Comparison of ENCODE assay signal across 20 cellular contexts in genomic region chrX:4277122-4277521, GRCh38.
DNase-seq lines count a peak whose midpoint lies in the region; ATAC-seq and TF ChIP-seq lines count a peak whose summit lies in the region.
"Had no signal": no experiment of that assay in that cellular context is flagged by ENCODE, and none has a peak within 500 bp of the region (broad histone marks: within the 10 kb centered on the region; RNA-seq: fewer than 3 reads in every experiment).

No MANE protein-coding gene starts in this region.

- no peak overlapping the region for H3K18ac ChIP-seq in H9 (ENCODE audit: insufficient read length, low read depth, low read length)

- H3K79me1 ChIP-seq in H9 (ENCODE audit: insufficient read depth, low read depth, low read length, poor library complexity, severe bottlenecking), result no peaks in the 10 kb centered on the region

- H4K91ac ChIP-seq in H9 (ENCODE audit: insufficient read length, low read depth, low read length), result no peak overlapping the region

- H4K20me1 ChIP-seq in H9 (ENCODE audit: control insufficient read depth, insufficient read depth, insufficient read length) (no peaks in the 10 kb centered on the region), OCI-LY1 (ENCODE audit: insufficient read depth, low read length) (no peaks in the 10 kb centered on the region)

- no peak overlapping the region for H2AFZ ChIP-seq in H9 (ENCODE audit: low read length)
- no peak overlapping the region for H2AFZ ChIP-seq in OCI-LY1 (ENCODE audit: low read length)

- H3F3A ChIP-seq in OCI-LY1 (ENCODE audit: insufficient read depth, low read length), result no peaks in the 10 kb centered on the region

- no peak overlapping the region for H3T11ph ChIP-seq in H9 (ENCODE audit: low read length)

- ATAC-seq in GM18511 (IDR thresholded peaks at IDR 0.05; ENCODE audit: unreplicated experiment), result no peak
- ATAC-seq in activated naive CD8-positive, alpha-beta T cell treated with anti-CD3 and anti-CD28 coated beads, Interleukin-2, amount 50 U/mL, for 24 hours, result no peak
- ATAC-seq: activated CD8-positive, alpha-beta memory T cell treated with anti-CD3 and anti-CD28 coated beads, Interleukin-2, amount 10 ng/mL, durations not matched to agents 7 days and 5 days; natural killer cell treated with Interleukin-12 subunit alpha and Interleukin-12 subunit beta and Interleukin-15 and Interleukin-18, amount 100 ng/mL, for 72 hours had no signal

- H4K5ac ChIP-seq in H9 (ENCODE audit: insufficient read length, low read depth, low read length), result no peak overlapping the region

- H3K36me3 ChIP-seq in OCI-LY1 (ENCODE audit: insufficient read depth, low read length), result no peaks in the 10 kb centered on the region
- H3K36me3 ChIP-seq: esophagus muscularis mucosa, SJSA1, uterus had no signal

- no peak overlapping the region for H3K4ac ChIP-seq in H9 (ENCODE audit: low read depth, low read length)

- BruUV-seq in Calu3 (replicated peaks; lab: Mats Ljungman, UMichigan), result no TSS peak

- H2BK15ac ChIP-seq in H9 (ENCODE audit: low read depth, low read length), result no peak overlapping the region

- H3K14ac ChIP-seq in H9 (ENCODE audit: insufficient read depth, low read length), result no peak overlapping the region

- H3K56ac ChIP-seq in H9 (ENCODE audit: insufficient read length, low read depth, low read length), result no peak overlapping the region

- CTCF ChIA-PET in Calu3 (lab: Charles Lee), result no interaction called here

- no peak overlapping the region for H3K4me3 Mint-ChIP-seq in Calu3 (ENCODE audit: low read depth, unreplicated experiment)
- no peak overlapping the region for H3K4me3 Mint-ChIP-seq in H9
- H3K4me3 Mint-ChIP-seq in activated naive CD8-positive, alpha-beta T cell treated with anti-CD3 and anti-CD28 coated beads, Interleukin-2, amount 50 U/mL, for 24 hours, result no peak overlapping the region
- H3K4me3 Mint-ChIP-seq: activated CD8-positive, alpha-beta memory T cell treated with anti-CD3 and anti-CD28 coated beads, Interleukin-2, amount 10 ng/mL, durations not matched to agents 7 days and 5 days; CD8-positive, alpha-beta memory T cell; natural killer cell treated with Interleukin-12 subunit alpha and Interleukin-12 subunit beta and Interleukin-15 and Interleukin-18, amount 100 ng/mL, for 72 hours had no signal

- H3K79me2 ChIP-seq in H9 (ENCODE audit: insufficient read depth, low read length), result no peaks in the 10 kb centered on the region
- no peaks in the 10 kb centered on the region for H3K79me2 ChIP-seq in OCI-LY1 (ENCODE audit: insufficient read depth, low read length)

- H3K36me3 Mint-ChIP-seq in Calu3 (ENCODE audit: insufficient read depth, unreplicated experiment) (no peaks in the 10 kb centered on the region), H9 (ENCODE audit: insufficient read depth in 1 of 3, low read depth in 3 of 3) (peaks cover 13 to 30% (median 15%) of the 10 kb centered on the region in 3 experiments; a peak in 6 of 7 replicates)
- H3K36me3 Mint-ChIP-seq in activated naive CD8-positive, alpha-beta T cell treated with anti-CD3 and anti-CD28 coated beads, Interleukin-2, amount 50 U/mL, for 24 hours (ENCODE audit: low read depth), result no peaks in the 10 kb centered on the region
- H3K36me3 Mint-ChIP-seq: activated CD8-positive, alpha-beta memory T cell treated with anti-CD3 and anti-CD28 coated beads, Interleukin-2, amount 10 ng/mL, durations not matched to agents 7 days and 5 days; CD8-positive, alpha-beta memory T cell; natural killer cell treated with Interleukin-12 subunit alpha and Interleukin-12 subunit beta and Interleukin-15 and Interleukin-18, amount 100 ng/mL, for 72 hours had no signal

- H3K9ac ChIP-seq in H9 (ENCODE audit: extremely low read depth, insufficient read length, low read length), result no peak overlapping the region
- H3K9ac ChIP-seq in OCI-LY1 (ENCODE audit: low read length), result no peak overlapping the region

- H3K27me3 ChIP-seq in H9 (ENCODE audit: insufficient read depth, low read length) (no peaks in the 10 kb centered on the region), OCI-LY1 (ENCODE audit: insufficient read depth, low read length) (no peaks in the 10 kb centered on the region)
- H3K27me3 ChIP-seq: esophagus muscularis mucosa, SJSA1, uterus had no signal

- H2BK120ac ChIP-seq in H9 (ENCODE audit: low read depth, low read length, poor library complexity, severe bottlenecking), result no peak overlapping the region

- H2BK5ac ChIP-seq in H9 (ENCODE audit: insufficient read length, low read length), result no peak overlapping the region

- no peak overlapping the region for H3K27ac Mint-ChIP-seq in Calu3 (ENCODE audit: unreplicated experiment)
- H3K27ac Mint-ChIP-seq in H9, result no peak overlapping the region
- H3K27ac Mint-ChIP-seq in activated naive CD8-positive, alpha-beta T cell treated with anti-CD3 and anti-CD28 coated beads, Interleukin-2, amount 50 U/mL, for 24 hours, result no peak overlapping the region
- H3K27ac Mint-ChIP-seq: activated CD8-positive, alpha-beta memory T cell treated with anti-CD3 and anti-CD28 coated beads, Interleukin-2, amount 10 ng/mL, durations not matched to agents 7 days and 5 days; activated T-helper 2 cell treated with anti-CD3 and anti-CD28 coated beads, Interferon-gamma antibody, Interleukin-2, Interleukin-4, amounts not matched to agents 10 μg/mL and 5 μg/mL and 100 μg/mL, durations not matched to agents 14 hours and 24 hours and 36 hours; CD8-positive, alpha-beta memory T cell; natural killer cell treated with Interleukin-12 subunit alpha and Interleukin-12 subunit beta and Interleukin-15 and Interleukin-18, amount 100 ng/mL, for 72 hours had no signal

- no peak overlapping the region for H2BK12ac ChIP-seq in H9 (ENCODE audit: insufficient read length, low read depth, low read length)

- H3K4me1 Mint-ChIP-seq in Calu3 (ENCODE audit: low read depth, unreplicated experiment) (peaks cover 9% of the 10 kb centered on the region), H9 (no peaks in the 10 kb centered on the region)
- no peaks in the 10 kb centered on the region for H3K4me1 Mint-ChIP-seq in activated naive CD8-positive, alpha-beta T cell treated with anti-CD3 and anti-CD28 coated beads, Interleukin-2, amount 50 U/mL, for 24 hours
- H3K4me1 Mint-ChIP-seq: activated CD8-positive, alpha-beta memory T cell treated with anti-CD3 and anti-CD28 coated beads, Interleukin-2, amount 10 ng/mL, durations not matched to agents 7 days and 5 days; CD8-positive, alpha-beta memory T cell had no signal

- H3K9me3 ChIP-seq in H9 (ENCODE audit: control insufficient read depth, low read depth, low read length) (peaks cover 2% of the 10 kb centered on the region), OCI-LY1 (ENCODE audit: low read length) (no peaks in the 10 kb centered on the region)
- H3K9me3 ChIP-seq: SJSA1, uterus had no signal

- no peak overlapping the region for H2AK5ac ChIP-seq in H9 (ENCODE audit: insufficient read length, low read length)

- H3K4me2 ChIP-seq in H9 (ENCODE audit: insufficient read depth, insufficient read length, low read length) (no peak overlapping the region), OCI-LY1 (ENCODE audit: low read length) (no peak overlapping the region)

- TF ChIP-seq CTCF in Calu3 (IDR thresholded peaks at IDR 0.05; ENCODE audit: unreplicated experiment) (peak; percentile 16), H9 (conservative IDR thresholded peaks at IDR 0.05) (peak; percentile 66), OCI-LY1 (IDR thresholded peaks at IDR 0.05; ENCODE audit: low read length) (peak; percentile 31; the same call in 1 of the 2 replicates), epithelial cell of proximal tubule (conservative IDR thresholded peaks at IDR 0.05; ENCODE audit: low read depth, low read length) (peak; percentile 15)

- H4K8ac ChIP-seq in H9 (replicated peaks; ENCODE audit: insufficient read length, low read depth, low read length), result no peak overlapping the region

- H3K23me2 ChIP-seq in H9 (ENCODE audit: insufficient read length, low read depth, low read length, poor library complexity, severe bottlenecking), result no peaks in the 10 kb centered on the region

- DNase-seq in Calu3, result no peak
- no peak for DNase-seq in H9
- no peak for DNase-seq in epithelial cell of proximal tubule (ENCODE audit: low read depth)
- no peak for DNase-seq in stimulated activated CD4-positive, alpha-beta T cell treated with anti-CD3 and anti-CD28 coated beads, Interleukin-2, amount 100 ng/mL, for 48 hours
- no peak for DNase-seq in NCI-H1417 treated with DMSO at 0.1 percent for 48 hours (lab: John Stamatoyannopoulos, UW)
- DNase-seq in activated naive CD8-positive, alpha-beta T cell treated with anti-CD3 and anti-CD28 coated beads, Interleukin-2, amount 50 U/mL, for 24 hours, result no peak
- DNase-seq: activated CD4-positive, alpha-beta T cell treated with anti-CD3 and anti-CD28 coated beads for 1 hour; activated CD8-positive, alpha-beta memory T cell treated with anti-CD3 and anti-CD28 coated beads, Interleukin-2, amount 10 ng/mL, durations not matched to agents 7 days and 5 days; caudate nucleus; CD8-positive, alpha-beta memory T cell; NCI-H226; stimulated activated CD4-positive, alpha-beta T cell treated with anti-CD3 and anti-CD28 coated beads, Interleukin-4, amount 100 ng/mL, for 1 hour; T-helper 9 cell; uterus had no signal

- no peak overlapping the region for H3K23ac ChIP-seq in H9 (ENCODE audit: insufficient read length, low read depth, low read length)

- H3K27ac ChIP-seq in H9 (ENCODE audit: insufficient read length, low read depth, low read length), result no peak overlapping the region
- no peak overlapping the region for H3K27ac ChIP-seq in OCI-LY1 (ENCODE audit: low read depth, low read length, poor library complexity, severe bottlenecking)
- H3K27ac ChIP-seq: esophagus muscularis mucosa, SJSA1, uterus had no signal

- H3K9me3 Mint-ChIP-seq in Calu3 (ENCODE audit: low read depth, unreplicated experiment) (no peaks in the 10 kb centered on the region), H9 (peaks cover 18 to 25% of the 10 kb centered on the region in 2 experiments)
- peaks cover under 1% of the 10 kb centered on the region for H3K9me3 Mint-ChIP-seq in activated naive CD8-positive, alpha-beta T cell treated with anti-CD3 and anti-CD28 coated beads, Interleukin-2, amount 50 U/mL, for 24 hours
- H3K9me3 Mint-ChIP-seq: natural killer cell treated with Interleukin-12 subunit alpha and Interleukin-12 subunit beta and Interleukin-15 and Interleukin-18, amount 100 ng/mL, for 72 hours had no signal

- H3K4me3 ChIP-seq in OCI-LY1 (ENCODE audit: low read depth, low read length, poor library complexity, severe bottlenecking) (no peak overlapping the region), epithelial cell of proximal tubule (ENCODE audit: low read depth, low read length) (no peak overlapping the region)
- H3K4me3 ChIP-seq: esophagus muscularis mucosa, SJSA1, uterus had no signal

- WGBS in H9 (ENCODE audit: extremely low coverage, insufficient read length, low lambda C conversion rate), result no CpG with 5 or more reads among the region's 4 CpGs

- no peak overlapping the region for H2BK20ac ChIP-seq in H9 (ENCODE audit: low read depth, low read length, poor library complexity, severe bottlenecking)

- no peaks in the 10 kb centered on the region for H3K9me2 ChIP-seq in OCI-LY1 (ENCODE audit: low read depth, low read length)

- H3K4me1 ChIP-seq in H9 (ENCODE audit: insufficient read depth, low read length) (no peaks in the 10 kb centered on the region), OCI-LY1 (ENCODE audit: insufficient read depth, low read length, severe bottlenecking) (no peaks in the 10 kb centered on the region)
- H3K4me1 ChIP-seq: esophagus muscularis mucosa, SJSA1, uterus had no signal

- intact Hi-C loops in Calu3 (cut with micrococcal nuclease; ENCODE audit: unreplicated experiment), result no loop called here

- no peaks in the 10 kb centered on the region for H3K27me3 Mint-ChIP-seq in Calu3 (ENCODE audit: unreplicated experiment)
- H3K27me3 Mint-ChIP-seq in H9 (ENCODE audit: low read depth), result no peaks in the 10 kb centered on the region
- H3K27me3 Mint-ChIP-seq in activated naive CD8-positive, alpha-beta T cell treated with anti-CD3 and anti-CD28 coated beads, Interleukin-2, amount 50 U/mL, for 24 hours, result no peaks in the 10 kb centered on the region
- H3K27me3 Mint-ChIP-seq: activated CD8-positive, alpha-beta memory T cell treated with anti-CD3 and anti-CD28 coated beads, Interleukin-2, amount 10 ng/mL, durations not matched to agents 7 days and 5 days; CD8-positive, alpha-beta memory T cell; natural killer cell treated with Interleukin-12 subunit alpha and Interleukin-12 subunit beta and Interleukin-15 and Interleukin-18, amount 100 ng/mL, for 72 hours had no signal

Comparison
In these comparisons a context has a peak if more than half of its experiments do, and no peak if none do; other contexts are left out.
1. CTCF ChIP-seq: peak in every context shown above with its lines; median percentile 66 in H9; 31 in OCI-LY1; 16 in Calu3; 15 in epithelial cell of proximal tubule.